In the genomic region with DNA sequence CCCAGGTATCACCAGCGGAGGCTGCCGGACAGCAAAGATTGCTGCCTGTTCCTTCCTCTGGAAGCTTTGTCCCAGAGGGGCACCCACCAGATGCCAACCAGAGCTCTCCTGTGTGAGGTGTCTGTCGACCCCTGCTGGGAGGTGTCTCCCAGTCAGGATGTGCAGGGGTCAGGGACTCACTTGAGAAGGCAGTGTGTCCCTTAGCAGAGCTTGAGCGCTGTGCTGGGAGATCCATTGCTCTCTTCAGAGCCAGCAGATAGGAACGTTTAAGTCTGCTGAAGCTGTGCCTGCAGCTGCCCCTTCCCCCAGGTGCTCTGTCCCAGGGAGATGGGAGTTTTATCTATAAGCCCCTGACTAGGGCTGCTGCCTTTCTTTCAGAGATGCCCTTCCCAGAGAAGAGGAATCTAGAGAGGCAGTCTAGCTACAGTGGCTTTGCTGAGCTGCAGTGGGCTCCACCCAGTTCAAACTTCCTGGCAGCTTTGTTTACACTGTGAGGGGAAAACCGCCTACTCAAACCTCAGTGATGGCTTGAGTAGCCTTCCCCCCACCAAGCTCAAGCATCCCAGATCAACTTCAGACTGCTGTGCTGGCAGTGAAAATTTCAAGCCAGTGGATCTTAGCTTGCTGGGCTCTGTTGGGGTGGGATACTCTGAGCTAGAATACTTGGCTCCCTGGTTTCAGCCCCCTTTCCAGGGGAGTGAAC, we compare ENCODE assay signal across 8 cellular contexts.
DNase-seq lines count a peak whose midpoint lies in the region; ATAC-seq, FAIRE-seq and TF ChIP-seq lines count a peak whose summit lies in the region.
"Not testable (repeated sequence)": the region's sequence is repeated elsewhere in the genome, so short reads cannot be mapped to it uniquely, and the experiment has no call there.

No MANE protein-coding gene starts in this region.

- H3K56ac ChIP-seq in IMR-90 (ENCODE audit: extremely low read depth, insufficient read depth, low read length) = not testable (repeated sequence)

- peak in 1 of 2 experiments; percentile 55 for DNase-seq in A549 (ENCODE audit: low read depth in 1 of 2, low spot score in 1 of 2)
- not testable (repeated sequence) for DNase-seq in IMR-90; activated T-cell treated with anti-CD3 and anti-CD28 coated beads, Interleukin-2, amount 50 U/mL, for 24 hours; naive thymus-derived CD4-positive, alpha-beta T cell

- not testable (repeated sequence) for H3K9me1 ChIP-seq in IMR-90 (ENCODE audit: insufficient read depth, low read length)

- H2BK15ac ChIP-seq in IMR-90 (ENCODE audit: low read depth, low read length) = not testable (repeated sequence)

- not testable (repeated sequence) for H4K5ac ChIP-seq in IMR-90 (ENCODE audit: low read depth, low read length)

- H3K4me3 Mint-ChIP-seq in activated T-cell treated with anti-CD3 and anti-CD28 coated beads, Interleukin-2, amount 50 U/mL, for 24 hours = not testable (repeated sequence)
- H3K4me3 Mint-ChIP-seq in naive thymus-derived CD4-positive, alpha-beta T cell = peak overlapping the region in 2 of 10 donors; percentile 30 to 47

- peak overlapping the region; percentile 63 for H3K4me2 ChIP-seq in A549
- H3K4me2 ChIP-seq in IMR-90 (ENCODE audit: low read depth, low read length) = not testable (repeated sequence)

- BruUV-seq in IMR-90 (replicated peaks; lab: Mats Ljungman, UMichigan) = not testable (repeated sequence)

- dilution Hi-C loops in IMR-90 (cut with HindIII; ENCODE audit: low sequenced_read_pairs, unreplicated experiment) = not testable (repeated sequence)

- not testable (repeated sequence) for H2AK9ac ChIP-seq in IMR-90 (replicated peaks; ENCODE audit: low read depth, low read length, poor library complexity)

- ATAC-seq in A549 = peak in 1 of 2 experiments; percentile 82; a peak in 3 of 6 replicates
- peak; percentile 68 for ATAC-seq in GM18858 (IDR thresholded peaks at IDR 0.05; ENCODE audit: unreplicated experiment)
- peak; percentile 77 for ATAC-seq in GM19328 (IDR thresholded peaks at IDR 0.05; ENCODE audit: unreplicated experiment)
- ATAC-seq in GM21576 (IDR thresholded peaks at IDR 0.05; ENCODE audit: unreplicated experiment) = peak; percentile 57
- ATAC-seq in HG02852 (IDR thresholded peaks at IDR 0.05; ENCODE audit: unreplicated experiment) = peak; percentile 46
- peak; percentile 90 for ATAC-seq in IMR-90 (ENCODE audit: low read depth)
- peak; percentile 75 for ATAC-seq in naive thymus-derived CD4-positive, alpha-beta T cell

- intact Hi-C loops in IMR-90 (cut with micrococcal nuclease); naive thymus-derived CD4-positive, alpha-beta T cell (cut with micrococcal nuclease): not testable (repeated sequence)

- not testable (repeated sequence) for H3K27me3 Mint-ChIP-seq in activated T-cell treated with anti-CD3 and anti-CD28 coated beads, Interleukin-2, amount 50 U/mL, for 24 hours; naive thymus-derived CD4-positive, alpha-beta T cell

- not testable (repeated sequence) for H2AK5ac ChIP-seq in IMR-90 (ENCODE audit: low read depth, low read length)

- peak overlapping the region; percentile 66 for H3K27ac Mint-ChIP-seq in activated T-cell treated with anti-CD3 and anti-CD28 coated beads, Interleukin-2, amount 50 U/mL, for 24 hours
- peak overlapping the region in 2 of 9 donors; percentile 32 to 55 for H3K27ac Mint-ChIP-seq in naive thymus-derived CD4-positive, alpha-beta T cell

- not testable (repeated sequence) for H3K9me3 ChIP-seq in A549; IMR-90 (ENCODE audit: control insufficient read depth, insufficient read depth, low read length); naive thymus-derived CD4-positive, alpha-beta T cell (ENCODE audit: control insufficient read depth in 2 of 3, low read length in 3 of 3)

- 0 out of 3 replicates have a peak, but pooled peaks have one; percentile 13 for TF ChIP-seq CTCF in A549 (IDR thresholded peaks at IDR 0.05)
- TF ChIP-seq CTCF in IMR-90 (conservative IDR thresholded peaks at IDR 0.05; ENCODE audit: low read depth, low read length) = not testable (repeated sequence)

- H3K18ac ChIP-seq in IMR-90 (ENCODE audit: low read depth, low read length) = not testable (repeated sequence)

- POLR2A ChIA-PET in A549 (lab: Yijun Ruan, JAX); IMR-90 (lab: Charles Lee; ENCODE audit: unreplicated experiment); naive thymus-derived CD4-positive, alpha-beta T cell (lab: Charles Lee): not testable (repeated sequence)

- not testable (repeated sequence) for H3K23ac ChIP-seq in IMR-90 (ENCODE audit: low read depth, low read length)

- not testable (repeated sequence) for H3K4ac ChIP-seq in IMR-90 (ENCODE audit: low read depth, low read length)

- TF ChIP-seq RAD21 in A549 (conservative IDR thresholded peaks at IDR 0.05 in 1 of 2, IDR thresholded peaks at IDR 0.05 in 1 of 2); IMR-90 (IDR thresholded peaks at IDR 0.05; ENCODE audit: low read length): not testable (repeated sequence)

- peaks cover 30% of the 10 kb centered on the region for H3K4me1 ChIP-seq in A549
- H3K4me1 ChIP-seq in IMR-90 (ENCODE audit: control insufficient read depth, insufficient read depth, low read length); naive thymus-derived CD4-positive, alpha-beta T cell (ENCODE audit: control insufficient read depth in 2 of 2, insufficient read depth in 2 of 2, low read length in 2 of 2): not testable (repeated sequence)

- H4K20me1 ChIP-seq in IMR-90 (ENCODE audit: insufficient read depth, low read length) = not testable (repeated sequence)

- not testable (repeated sequence) for TF ChIP-seq EP300 in A549 (IDR thresholded peaks at IDR 0.05)

- H3K36me3 Mint-ChIP-seq in activated T-cell treated with anti-CD3 and anti-CD28 coated beads, Interleukin-2, amount 50 U/mL, for 24 hours (ENCODE audit: low read depth); naive thymus-derived CD4-positive, alpha-beta T cell: not testable (repeated sequence)

- H3K36me3 ChIP-seq in IMR-90 (ENCODE audit: control insufficient read depth, insufficient read depth, low read length); naive thymus-derived CD4-positive, alpha-beta T cell (ENCODE audit: control insufficient read depth in 2 of 3, insufficient read depth in 3 of 3, low read length in 3 of 3): not testable (repeated sequence)

- not testable (repeated sequence) for TF ChIP-seq POLR2A in A549 (IDR thresholded peaks at IDR 0.05; ENCODE audit: low read length); IMR-90 (IDR thresholded peaks at IDR 0.05; ENCODE audit: low read depth, low read length)

- H2BK120ac ChIP-seq in IMR-90 (ENCODE audit: low read depth, low read length) = peak overlapping the region; percentile 54; the same call in 1 of the 2 replicates

- H4K8ac ChIP-seq in IMR-90 (ENCODE audit: low read depth in 2 of 2, low read length in 2 of 2) = peak overlapping the region in 1 of 2 experiments; percentile 49; a peak in 1 of 4 replicates

- CTCF ChIA-PET in A549 (lab: Yijun Ruan, JAX); IMR-90 (lab: Yijun Ruan, JAX); naive thymus-derived CD4-positive, alpha-beta T cell (lab: Charles Lee): not testable (repeated sequence)

- H2AFZ ChIP-seq in IMR-90 (replicated peaks; ENCODE audit: low read length, poor library complexity) = not testable (repeated sequence)

- not testable (repeated sequence) for H4K91ac ChIP-seq in IMR-90 (ENCODE audit: insufficient read depth, low read depth, low read length)

- not testable (repeated sequence) for H3K14ac ChIP-seq in IMR-90 (replicated peaks; ENCODE audit: low read depth, low read length)

- peak overlapping the region; percentile 73 to 79 for H3K27ac ChIP-seq in A549
- not testable (repeated sequence) for H3K27ac ChIP-seq in IMR-90 (ENCODE audit: insufficient read depth, low read length); naive thymus-derived CD4-positive, alpha-beta T cell (ENCODE audit: low read depth, low read length)

- H3K9me3 Mint-ChIP-seq in activated T-cell treated with anti-CD3 and anti-CD28 coated beads, Interleukin-2, amount 50 U/mL, for 24 hours; naive thymus-derived CD4-positive, alpha-beta T cell: not testable (repeated sequence)

- WGBS in A549 (ENCODE audit: missing lambda C conversion rate) = 41% methylated on average over 4 of the region's 6 CpGs
- WGBS in IMR-90 (ENCODE audit: extremely low coverage in 2 of 2, insufficient read length in 1 of 2), 2 experiments = no CpG with 5 or more reads among the region's 6 CpGs

- H3K27me3 ChIP-seq in IMR-90 (ENCODE audit: control insufficient read depth, insufficient read depth, low read length); naive thymus-derived CD4-positive, alpha-beta T cell (ENCODE audit: control insufficient read depth in 2 of 2, insufficient read depth in 2 of 2, low read length in 2 of 2): not testable (repeated sequence)

- not testable (repeated sequence) for FAIRE-seq in A549 (lab: Jason Lieb, UNC)

- H3K79me1 ChIP-seq in IMR-90 (ENCODE audit: low read depth in 1 of 2, low read length in 2 of 2) = not testable (repeated sequence)

- not testable (repeated sequence) for H3K4me3 ChIP-seq in A549; IMR-90 (ENCODE audit: insufficient read depth, low read depth, low read length); naive thymus-derived CD4-positive, alpha-beta T cell (ENCODE audit: low read length)

- peaks cover 13% of the 10 kb centered on the region for H3K4me1 Mint-ChIP-seq in activated T-cell treated with anti-CD3 and anti-CD28 coated beads, Interleukin-2, amount 50 U/mL, for 24 hours (ENCODE audit: low read depth)
- H3K4me1 Mint-ChIP-seq in naive thymus-derived CD4-positive, alpha-beta T cell = not testable (repeated sequence)

- in situ Hi-C loops in IMR-90 (cut with MboI; ENCODE audit: low sequenced_read_pairs) = not testable (repeated sequence)

- not testable (repeated sequence) for H2BK5ac ChIP-seq in IMR-90 (ENCODE audit: low read depth, low read length, poor library complexity, severe bottlenecking)

- not testable (repeated sequence) for H3K9ac ChIP-seq in IMR-90 (ENCODE audit: low read depth, low read length)

- H2BK20ac ChIP-seq in IMR-90 (ENCODE audit: low read depth, low read length) = not testable (repeated sequence)
